In the genomic region with DNA sequence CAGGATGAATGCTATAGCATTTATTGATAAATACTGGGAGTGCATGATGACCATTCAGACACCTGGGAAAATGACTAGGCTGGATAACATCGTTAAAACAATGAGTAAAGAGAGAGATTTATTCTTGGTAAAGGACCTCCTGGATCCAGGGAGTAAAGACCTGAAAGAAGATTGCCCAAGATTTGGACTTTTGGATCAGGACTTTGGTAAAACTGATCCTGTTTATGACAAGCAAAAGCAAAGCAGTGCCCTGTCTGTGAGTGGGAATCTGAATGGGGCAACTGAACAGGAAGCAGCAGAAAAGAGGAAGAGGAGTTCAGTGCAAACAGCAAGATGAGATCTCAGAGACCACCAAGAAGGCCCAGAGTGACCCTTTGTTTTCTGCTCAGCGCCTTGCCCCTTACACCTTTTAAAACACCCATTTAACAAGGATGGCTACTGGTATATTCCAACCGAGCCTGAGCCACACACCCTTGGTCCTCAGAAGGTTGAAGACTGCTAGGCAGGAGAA, we compare ENCODE assay signal across 1 cellular context.
TF ChIP-seq lines count a peak whose summit lies in the region.

No MANE protein-coding gene starts in this region.

TF ChIP-seq in HepG2, 621 proteins besides CTCF, POLR2A, EP300 and RAD21 (continued from another document):
- TF ChIP-seq, protein P1, sequence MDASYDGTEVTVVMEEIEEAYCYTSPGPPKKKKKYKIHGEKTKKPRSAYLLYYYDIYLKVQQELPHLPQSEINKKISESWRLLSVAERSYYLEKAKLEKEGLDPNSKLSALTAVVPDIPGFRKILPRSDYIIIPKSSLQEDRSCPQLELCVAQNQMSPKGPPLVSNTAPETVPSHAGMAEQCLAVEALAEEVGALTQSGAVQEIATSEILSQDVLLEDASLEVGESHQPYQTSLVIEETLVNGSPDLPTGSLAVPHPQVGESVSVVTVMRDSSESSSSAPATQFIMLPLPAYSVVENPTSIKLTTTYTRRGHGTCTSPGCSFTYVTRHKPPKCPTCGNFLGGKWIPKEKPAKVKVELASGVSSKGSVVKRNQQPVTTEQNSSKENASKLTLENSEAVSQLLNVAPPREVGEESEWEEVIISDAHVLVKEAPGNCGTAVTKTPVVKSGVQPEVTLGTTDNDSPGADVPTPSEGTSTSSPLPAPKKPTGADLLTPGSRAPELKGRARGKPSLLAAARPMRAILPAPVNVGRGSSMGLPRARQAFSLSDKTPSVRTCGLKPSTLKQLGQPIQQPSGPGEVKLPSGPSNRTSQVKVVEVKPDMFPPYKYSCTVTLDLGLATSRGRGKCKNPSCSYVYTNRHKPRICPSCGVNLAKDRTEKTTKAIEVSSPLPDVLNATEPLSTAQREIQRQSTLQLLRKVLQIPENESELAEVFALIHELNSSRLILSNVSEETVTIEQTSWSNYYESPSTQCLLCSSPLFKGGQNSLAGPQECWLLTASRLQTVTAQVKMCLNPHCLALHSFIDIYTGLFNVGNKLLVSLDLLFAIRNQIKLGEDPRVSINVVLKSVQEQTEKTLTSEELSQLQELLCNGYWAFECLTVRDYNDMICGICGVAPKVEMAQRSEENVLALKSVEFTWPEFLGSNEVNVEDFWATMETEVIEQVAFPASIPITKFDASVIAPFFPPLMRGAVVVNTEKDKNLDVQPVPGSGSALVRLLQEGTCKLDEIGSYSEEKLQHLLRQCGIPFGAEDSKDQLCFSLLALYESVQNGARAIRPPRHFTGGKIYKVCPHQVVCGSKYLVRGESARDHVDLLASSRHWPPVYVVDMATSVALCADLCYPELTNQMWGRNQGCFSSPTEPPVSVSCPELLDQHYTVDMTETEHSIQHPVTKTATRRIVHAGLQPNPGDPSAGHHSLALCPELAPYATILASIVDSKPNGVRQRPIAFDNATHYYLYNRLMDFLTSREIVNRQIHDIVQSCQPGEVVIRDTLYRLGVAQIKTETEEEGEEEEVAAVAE (CRISPR knock-in tag; IDR thresholded peaks at IDR 0.05; ENCODE audit: borderline replicate concordance), result no peak
- TF ChIP-seq DR1 (CRISPR knock-in tag; IDR thresholded peaks at IDR 0.05) (no peak), SIX4 (CRISPR knock-in tag; IDR thresholded peaks at IDR 0.05) (no peak), HNRNPLL (IDR thresholded peaks at IDR 0.05; ENCODE audit: low read depth, low read length, poor library complexity, severe bottlenecking) (no peak), DNMT3B (CRISPR knock-in tag; conservative IDR thresholded peaks at IDR 0.05) (no peak)
